14 cellular contexts compared by ENCODE assay signal in the genomic region with DNA sequence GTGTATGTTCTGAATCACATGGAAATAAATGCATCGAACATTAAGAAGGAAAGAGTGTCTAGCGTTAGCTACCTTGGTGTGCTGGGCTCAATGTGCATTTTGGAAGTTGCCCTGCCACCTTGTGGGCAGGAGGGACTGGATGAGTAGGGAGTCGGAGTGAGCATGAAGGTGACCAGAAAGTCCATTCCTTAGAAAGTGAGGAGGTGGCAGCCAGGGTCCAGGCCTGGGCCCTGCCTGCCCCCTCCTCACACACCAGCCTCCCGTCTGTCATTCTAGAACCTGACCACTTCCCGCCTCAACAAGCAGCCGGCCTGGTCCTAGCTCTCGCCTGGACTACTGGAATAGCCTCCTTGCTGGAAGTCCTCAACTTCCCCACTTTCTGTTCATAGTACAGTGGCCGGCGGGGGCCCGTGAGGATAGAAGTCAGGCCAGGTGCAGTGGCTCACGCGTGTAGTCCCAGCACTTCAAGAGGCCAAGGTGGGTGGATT. TPM values are rescaled to one million over a fixed set of nuclear protein-coding genes. Genes with fewer than 3 reads are reported as not detected.
DNase-seq lines count a peak whose midpoint lies in the region; ATAC-seq, FAIRE-seq and TF ChIP-seq lines count a peak whose summit lies in the region.
"Had no signal": no experiment of that assay in that cellular context is flagged by ENCODE, and none has a peak within 500 bp of the region (broad histone marks: within the 10 kb centered on the region; RNA-seq: fewer than 3 reads in every experiment).

No MANE protein-coding gene starts in this region.

- intact Hi-C loops in Right ventricle myocardium superior (cut with DNase I): no loop called here
- intact Hi-C loops in left cardiac atrium (cut with DNase I): loop anchor here in 1 of 2 donors (5.0 kb wide), 1 partner anchor 79 kb away; no protein-coding TSS in a partner anchor

- no peak overlapping the region for H3K4me3 ChIP-seq in fibroblast of villous mesenchyme (ENCODE audit: low read depth, low read length)
- H3K4me3 ChIP-seq: upper lobe of left lung had no signal

- FAIRE-seq in urothelium cell line (lab: Jason Lieb, UNC): peak; percentile 48

- ATAC-seq in Right ventricle myocardium superior (ENCODE audit: poor library complexity): peak; percentile 45
- ATAC-seq in left cardiac atrium: no peak
- ATAC-seq in GM21528 (IDR thresholded peaks at IDR 0.05; ENCODE audit: low FRiP score, unreplicated experiment): no peak
- ATAC-seq: activated T-cell treated with anti-CD3 and anti-CD28 coated beads, Interleukin-2, amount 50 U/mL, for 4 hours; CD8-positive, alpha-beta T cell had no signal

- no peak for DNase-seq in Right ventricle myocardium superior
- no peak for DNase-seq in left cardiac atrium
- peak; percentile 59 for DNase-seq in RPMI8226
- DNase-seq in fibroblast of villous mesenchyme (ENCODE audit: low read depth): no peak
- DNase-seq in urothelium cell line (ENCODE audit: low spot score): peak; percentile 54
- no peak for DNase-seq in DMS153 treated with DMSO at 0.1 percent for 48 hours (lab: John Stamatoyannopoulos, UW; ENCODE audit: unreplicated experiment)
- no peak for DNase-seq in NCI-H128 (lab: John Stamatoyannopoulos, UW; ENCODE audit: unreplicated experiment)
- DNase-seq: activated T-cell treated with anti-CD3 and anti-CD28 coated beads, Interleukin-2, amount 50 U/mL, for 4 hours; mesenchymal stem cell; T-helper 9 cell; upper lobe of left lung had no signal

- TF ChIP-seq CTCF in fibroblast of villous mesenchyme (IDR thresholded peaks at IDR 0.05; ENCODE audit: insufficient read depth, low read depth, low read length): peak; percentile 25

RNA-seq across cellular contexts. Expression of a gene that starts 10.2 kb away (rescaled TPM):
- 8.3 TPM for total RNA-seq in Right ventricle myocardium superior
- total RNA-seq in left cardiac atrium: 10 to 100 TPM in 1 of 2 donors, 1 to 10 TPM in 1; 8.9 to 23.8 TPM
- total RNA-seq in fibroblast of villous mesenchyme: 26.7 and 41.0 TPM in 2 replicates

RNA-seq across cellular contexts. Expression of a gene that starts 36.5 kb away (rescaled TPM):
- total RNA-seq in Right ventricle myocardium superior (not detected), left cardiac atrium (not detected), fibroblast of villous mesenchyme (not detected in 2 replicates)
- total RNA-seq: activated T-cell treated with anti-CD3 and anti-CD28 coated beads, Interleukin-2, amount 50 U/mL, for 4 hours; CD8-positive, alpha-beta T cell; glomerular endothelial cell; upper lobe of left lung had no signal

Comparison
In these comparisons a context has a peak if more than half of its experiments do, and no peak if none do; other contexts are left out.
1. DNase-seq: peak in RPMI8226 (single experiment) and urothelium cell line (single experiment); none in Right ventricle myocardium superior (single experiment), left cardiac atrium (single experiment), fibroblast of villous mesenchyme (single experiment), DMS153 treated with DMSO at 0.1 percent for 48 hours (single experiment) and NCI-H128 (single experiment).